In genomic region chr15:101280007-101280406, GRCh38 we compare ENCODE assay signal across 22 cellular contexts.
"Had no signal": no experiment of that assay in that cellular context is flagged by ENCODE, and none has a peak within 500 bp of the region (broad histone marks: within the 10 kb centered on the region; RNA-seq: fewer than 3 reads in every experiment).

No MANE protein-coding gene starts in this region.

- H3K36me3 ChIP-seq: ovary, uterus had no signal

- H3K9me3 ChIP-seq: left ventricle myocardium inferior, ovary, prostate gland, stomach, suprapubic skin, tibial nerve, uterus had no signal

- DNase-seq: activated CD4-positive, alpha-beta memory T cell treated with anti-CD3 and anti-CD28 coated beads, Interleukin-2, amount 10 ng/mL, durations not matched to agents 7 days and 5 days; activated CD4-positive, alpha-beta T cell treated with anti-CD3 and anti-CD28 coated beads, Interleukin-2, amount 10 ng/mL, durations not matched to agents 24 days and 14 days; activated gamma-delta T cell; activated naive CD4-positive, alpha-beta T cell treated with anti-CD3 and anti-CD28 coated beads, Interleukin-2, amount 50 U/mL, for 16 hours; aorta; dermis blood vessel endothelial cell; effector memory CD4-positive, alpha-beta T cell; foreskin melanocyte; immature natural killer cell; left ventricle myocardium inferior; mammary epithelial cell; ovary; stimulated activated CD4-positive, alpha-beta T cell treated with anti-CD3 and anti-CD28 coated beads, Interleukin-4, amount 100 ng/mL, for 24 hours; stomach; uterus had no signal

- H3K27ac ChIP-seq: left ventricle myocardium inferior, ovary, prostate gland, suprapubic skin, tibial nerve, uterus had no signal

- H3K27me3 ChIP-seq: ovary, stomach, suprapubic skin, tibial nerve, uterus had no signal

- H3K4me3 ChIP-seq: left ventricle myocardium inferior, ovary, prostate gland, stomach, suprapubic skin, tibial nerve, uterus had no signal

- H3K4me1 ChIP-seq: prostate gland, uterus had no signal

- FAIRE-seq: endothelial cell of umbilical vein had no signal

- ATAC-seq: activated CD4-positive, CD25-positive, alpha-beta regulatory T cell treated with anti-CD3 and anti-CD28 coated beads, Interleukin-2, amount 50 U/mL, for 24 hours; esophagus mucosa; naive thymus-derived CD4-positive, alpha-beta T cell had no signal
